In genomic region chr1:67684526-67685066, GRCh38 we compare ENCODE assay signal across 1 cellular context.
TF ChIP-seq lines count a peak whose summit lies in the region.

No MANE protein-coding gene starts in this region.

TF ChIP-seq in HEK293, 187 proteins besides CTCF, POLR2A, EP300 and RAD21 (continued from another document):
- TF ChIP-seq ZSCAN5A (tag by site-specific recombination; IDR thresholded peaks at IDR 0.05), result no peak
- peak; percentile 25; the same call in 1 of the 2 replicates for TF ChIP-seq KLF1 (tag by site-specific recombination; IDR thresholded peaks at IDR 0.05)
- no peak for TF ChIP-seq SCRT2 (tag by site-specific recombination; IDR thresholded peaks at IDR 0.05)
- no peak for TF ChIP-seq ZNF488 (tag by site-specific recombination; IDR thresholded peaks at IDR 0.05)
- no peak for TF ChIP-seq YY2 (tag by site-specific recombination; IDR thresholded peaks at IDR 0.05)
- TF ChIP-seq ZFP3 (tag by site-specific recombination; IDR thresholded peaks at IDR 0.05; ENCODE audit: low read depth), result peak; percentile 75
- TF ChIP-seq BCL11A (tag by site-specific recombination; IDR thresholded peaks at IDR 0.05; ENCODE audit: low read depth), result no peak
- TF ChIP-seq ZNF571 (tag by site-specific recombination; IDR thresholded peaks at IDR 0.05), result no peak
- TF ChIP-seq ZNF624 (tag by site-specific recombination; IDR thresholded peaks at IDR 0.05), result no peak
- TF ChIP-seq GLIS1 (tag by site-specific recombination; IDR thresholded peaks at IDR 0.05), result no peak
- TF ChIP-seq ZNF202 (tag by site-specific recombination; IDR thresholded peaks at IDR 0.05; ENCODE audit: borderline replicate concordance), result no peak
- no peak for TF ChIP-seq ZNF10 (tag by site-specific recombination; IDR thresholded peaks at IDR 0.05)
- no peak for TF ChIP-seq GLI4 (tag by site-specific recombination; IDR thresholded peaks at IDR 0.05)
- TF ChIP-seq ZBTB10 (tag by site-specific recombination; IDR thresholded peaks at IDR 0.05), result no peak
